24 cellular contexts compared by ENCODE assay signal in genomic region chr22:36293606-36294292, GRCh38. TPM values are rescaled to one million over a fixed set of nuclear protein-coding genes. Genes with fewer than 3 reads are reported as not detected.
DNase-seq lines count a peak whose midpoint lies in the region; ATAC-seq, FAIRE-seq and TF ChIP-seq lines count a peak whose summit lies in the region.
"Had no signal": no experiment of that assay in that cellular context is flagged by ENCODE, and none has a peak within 500 bp of the region (broad histone marks: within the 10 kb centered on the region; RNA-seq: fewer than 3 reads in every experiment).

No MANE protein-coding gene starts in this region.

- CTCF ChIA-PET in CD4-positive, alpha-beta T cell (lab: Charles Lee), result interaction anchor here (1.4 to 1.9 kb wide), 2 partner anchors 8 to 177 kb away, joined by 5 to 7 read pairs; no protein-coding TSS in a partner anchor
- CTCF ChIA-PET in GM12878 (lab: Yijun Ruan, JAX), result interaction anchor here (0.9 to 1.7 kb wide), 3 partner anchors 16 to 177 kb away, joined by 3 to 6 read pairs (median 3); partner anchors contain the start of gene APOL2
- CTCF ChIA-PET in naive thymus-derived CD4-positive, alpha-beta T cell (lab: Charles Lee), result interaction anchor here (0.6 to 2.2 kb wide), 3 partner anchors 8 to 144 kb away, joined by 4 to 7 read pairs (median 6); no protein-coding TSS in a partner anchor

- H3K4me3 Mint-ChIP-seq in activated CD4-positive, alpha-beta T cell treated with anti-CD3 and anti-CD28 coated beads, Interleukin-2, amount 10 ng/mL, durations not matched to agents 24 days and 14 days, result no peak overlapping the region
- peak overlapping the region; percentile 20 for H3K4me3 Mint-ChIP-seq in CD4-positive, alpha-beta T cell
- H3K4me3 Mint-ChIP-seq in naive thymus-derived CD4-positive, alpha-beta T cell, result no peak overlapping the region
- H3K4me3 Mint-ChIP-seq: activated CD8-positive, alpha-beta memory T cell treated with anti-CD3 and anti-CD28 coated beads, Interleukin-2, amount 10 ng/mL, durations not matched to agents 7 days and 5 days; memory B cell; stimulated activated naive CD8-positive, alpha-beta T cell treated with anti-CD3 and anti-CD28 coated beads, Interleukin-15, amount 100 ng/mL, for 72 hours; T-helper 1 cell treated with Interleukin-12 subunit alpha and Interleukin-12 subunit beta and Interleukin-4 antibody, amounts not matched to agents 30 μg/mL and 1 μg/mL, for 36 hours had no signal

- H3K27ac Mint-ChIP-seq in activated CD4-positive, alpha-beta T cell treated with anti-CD3 and anti-CD28 coated beads, Interleukin-2, amount 10 ng/mL, durations not matched to agents 24 days and 14 days, result peak overlapping the region; percentile 41
- H3K27ac Mint-ChIP-seq in CD4-positive, alpha-beta T cell, result peak overlapping the region; percentile 74
- peak overlapping the region in 6 of 9 donors; percentile 28 to 83 (median 52) for H3K27ac Mint-ChIP-seq in naive thymus-derived CD4-positive, alpha-beta T cell
- H3K27ac Mint-ChIP-seq: memory B cell; T-helper 1 cell treated with Interleukin-12 subunit alpha and Interleukin-12 subunit beta and Interleukin-4 antibody, amounts not matched to agents 30 μg/mL and 1 μg/mL, for 36 hours had no signal

- TF ChIP-seq CTCF in CD4-positive, alpha-beta T cell (IDR thresholded peaks at IDR 0.05), result no peak
- no peak for TF ChIP-seq CTCF in GM12878 (IDR thresholded peaks at IDR 0.05 in 2 of 3, conservative IDR thresholded peaks at IDR 0.05 in 1 of 3; ENCODE audit: control insufficient read depth in 2 of 3, extremely low read depth in 1 of 3, insufficient read depth in 1 of 3, low read depth in 3 of 3, low read length in 3 of 3)

- no TSS peak for BruUV-seq in GM12878 (replicated peaks; lab: Mats Ljungman, UMichigan)

- RAD21 ChIA-PET in GM12878 (lab: Charles Lee; ENCODE audit: unreplicated experiment), result no interaction called here

- H3K36me3 Mint-ChIP-seq in activated CD4-positive, alpha-beta T cell treated with anti-CD3 and anti-CD28 coated beads, Interleukin-2, amount 10 ng/mL, durations not matched to agents 24 days and 14 days (ENCODE audit: low read depth), result peaks cover 83% of the 10 kb centered on the region
- H3K36me3 Mint-ChIP-seq in CD4-positive, alpha-beta T cell (ENCODE audit: low read depth), result peaks cover 96% of the 10 kb centered on the region
- peaks cover 27 to 80% (median 64%) of the 10 kb centered on the region in 5 donors for H3K36me3 Mint-ChIP-seq in naive thymus-derived CD4-positive, alpha-beta T cell

- POLR2A ChIA-PET in CD4-positive, alpha-beta T cell (lab: Charles Lee), result interaction anchor here (0.9 kb wide), 1 partner anchor 161 kb away, joined by 3 read pairs; no protein-coding TSS in a partner anchor
- POLR2A ChIA-PET in GM12878 (lab: Charles Lee), result no interaction called here
- POLR2A ChIA-PET in naive thymus-derived CD4-positive, alpha-beta T cell (lab: Charles Lee), result interaction anchor here (0.7 to 2.1 kb wide), 3 partner anchors 13 to 177 kb away, joined by 3 to 5 read pairs (median 3); partner anchors contain the start of gene APOL2

- FAIRE-seq in GM12878 (lab: Jason Lieb, UNC), result no peak
- FAIRE-seq: HTR-8/SVneo, pancreas had no signal

- intact Hi-C loops in activated CD4-positive, alpha-beta T cell treated with anti-CD3 and anti-CD28 coated beads, Interleukin-2, amount 10 ng/mL, durations not matched to agents 24 days and 14 days (cut with micrococcal nuclease), result no loop called here
- intact Hi-C loops in CD4-positive, alpha-beta T cell (cut with DNase I, micrococcal nuclease), result no loop called here
- intact Hi-C loops in GM12878 (cut with micrococcal nuclease; ENCODE audit: unreplicated experiment), result no loop called here
- intact Hi-C loops in naive thymus-derived CD4-positive, alpha-beta T cell (cut with micrococcal nuclease), result no loop called here

- H2AFZ ChIP-seq in GM12878 (ENCODE audit: control insufficient read depth, low read depth, low read length), result no peak overlapping the region

- DNase-seq in activated CD4-positive, alpha-beta T cell treated with anti-CD3 and anti-CD28 coated beads, Interleukin-2, amount 10 ng/mL, durations not matched to agents 24 days and 14 days, result no peak
- no peak for DNase-seq in activated CD4-positive, alpha-beta T cell treated with anti-CD3 and anti-CD28 coated beads for 1 hour
- DNase-seq in CD4-positive, alpha-beta T cell, result no peak
- no peak for DNase-seq in GM12878 (ENCODE audit: low read depth, low spot score)
- DNase-seq in naive thymus-derived CD4-positive, alpha-beta T cell, result no peak
- DNase-seq in stimulated activated CD4-positive, alpha-beta T cell treated with anti-CD3 and anti-CD28 coated beads, Interleukin-15, amount 100 ng/mL, for 24 hours, result no peak
- DNase-seq: activated CD8-positive, alpha-beta memory T cell treated with anti-CD3 and anti-CD28 coated beads, Interleukin-2, amount 10 ng/mL, durations not matched to agents 7 days and 5 days; activated gamma-delta T cell treated with Interleukin-2 at 50 U/mL for 16 hours; colonic mucosa; DMS 273 treated with DMSO at 0.1 percent for 48 hours; GDM1; head of caudate nucleus; naive B cell; NCI-H526 treated with DMSO at 0.1 percent for 48 hours; SJCRH30; stimulated activated CD4-positive, alpha-beta T cell treated with anti-CD3 and anti-CD28 coated beads, Interleukin-2, amount 100 ng/mL, for 24 hours; stimulated activated naive CD8-positive, alpha-beta T cell treated with anti-CD3 and anti-CD28 coated beads, Interleukin-15, amount 100 ng/mL, for 72 hours; transverse colon had no signal

- no peak overlapping the region for H3K9ac ChIP-seq in GM12878 (ENCODE audit: control insufficient read depth, insufficient read depth, low read length)

- peaks cover 58 to 67% of the 10 kb centered on the region in 2 experiments for H3K36me3 ChIP-seq in GM12878 (ENCODE audit: control insufficient read depth in 2 of 2, insufficient read depth in 2 of 2, low read length in 1 of 2)
- peaks cover 58 to 86% (median 71%) of the 10 kb centered on the region in 3 experiments for H3K36me3 ChIP-seq in naive thymus-derived CD4-positive, alpha-beta T cell (ENCODE audit: control insufficient read depth in 2 of 3, insufficient read depth in 3 of 3, low read length in 3 of 3)

- no peak for TF ChIP-seq EP300 in GM12878 (IDR thresholded peaks at IDR 0.05; ENCODE audit: borderline replicate concordance in 1 of 2, control insufficient read depth in 1 of 2, low read depth in 2 of 2, low read length in 2 of 2)

- H4K20me1 ChIP-seq in GM12878 (ENCODE audit: control insufficient read depth, insufficient read depth), result no peaks in the 10 kb centered on the region

- in situ Hi-C loops in GM12878 (cut with MboI), result no loop called here

- no peak overlapping the region for H3K4me3 ChIP-seq in GM12878
- H3K4me3 ChIP-seq in naive thymus-derived CD4-positive, alpha-beta T cell (ENCODE audit: low read length), result no peak overlapping the region
- H3K4me3 ChIP-seq: colonic mucosa, pancreas, SJCRH30, transverse colon had no signal

- WGBS in GM12878 (ENCODE audit: insufficient coverage, insufficient replicate concordance, low lambda C conversion rate, missing lambda C conversion rate), result 89% methylated on average over 22 of the region's 26 CpGs

- SMC1A ChIA-PET in GM12878 (lab: Charles Lee; ENCODE audit: uncharacterized antibody, unreplicated experiment), result interaction anchor here (0.8 to 1.1 kb wide), 2 partner anchors 18 to 176 kb away, joined by 3 read pairs; no protein-coding TSS in a partner anchor

- no peaks in the 10 kb centered on the region for H3K9me3 Mint-ChIP-seq in activated CD4-positive, alpha-beta T cell treated with anti-CD3 and anti-CD28 coated beads, Interleukin-2, amount 10 ng/mL, durations not matched to agents 24 days and 14 days
- H3K9me3 Mint-ChIP-seq in CD4-positive, alpha-beta T cell, result no peaks in the 10 kb centered on the region
- H3K9me3 Mint-ChIP-seq in naive thymus-derived CD4-positive, alpha-beta T cell, result peaks cover 0 to 26% (median 3%) of the 10 kb centered on the region in 11 donors
- H3K9me3 Mint-ChIP-seq: memory B cell; T-helper 1 cell treated with Interleukin-12 subunit alpha and Interleukin-12 subunit beta and Interleukin-4 antibody, amounts not matched to agents 30 μg/mL and 1 μg/mL, for 36 hours had no signal

- no peak for ATAC-seq in CD4-positive, alpha-beta T cell (ENCODE audit: poor library complexity)
- ATAC-seq in GM12878, result no peak
- ATAC-seq in naive thymus-derived CD4-positive, alpha-beta T cell, result no peak
- ATAC-seq in HG03045 (IDR thresholded peaks at IDR 0.05; ENCODE audit: unreplicated experiment), result no peak
- ATAC-seq in GM21381 (IDR thresholded peaks at IDR 0.05; ENCODE audit: unreplicated experiment), result no peak
- ATAC-seq: activated CD8-positive, alpha-beta memory T cell treated with anti-CD3 and anti-CD28 coated beads, Interleukin-2, amount 10 ng/mL, durations not matched to agents 7 days and 5 days; pancreas; stimulated activated naive CD8-positive, alpha-beta T cell treated with anti-CD3 and anti-CD28 coated beads, Interleukin-15, amount 100 ng/mL, for 72 hours had no signal

- TF ChIP-seq RAD21 in GM12878 (IDR thresholded peaks at IDR 0.05; ENCODE audit: insufficient read depth, low read depth, low read length), result no peak

- H3K4me1 ChIP-seq in GM12878 (ENCODE audit: control insufficient read depth, insufficient read depth, low read length), result no peaks in the 10 kb centered on the region
- peaks cover 12% of the 10 kb centered on the region in 2 donors for H3K4me1 ChIP-seq in naive thymus-derived CD4-positive, alpha-beta T cell (ENCODE audit: control insufficient read depth in 2 of 2, insufficient read depth in 2 of 2, low read length in 2 of 2)
- H3K4me1 ChIP-seq: colonic mucosa, pancreas, SJCRH30, transverse colon had no signal

- no peaks in the 10 kb centered on the region for H3K27me3 Mint-ChIP-seq in activated CD4-positive, alpha-beta T cell treated with anti-CD3 and anti-CD28 coated beads, Interleukin-2, amount 10 ng/mL, durations not matched to agents 24 days and 14 days
- no peaks in the 10 kb centered on the region for H3K27me3 Mint-ChIP-seq in CD4-positive, alpha-beta T cell
- H3K27me3 Mint-ChIP-seq in naive thymus-derived CD4-positive, alpha-beta T cell, result no peaks in the 10 kb centered on the region
- H3K27me3 Mint-ChIP-seq: activated CD8-positive, alpha-beta memory T cell treated with anti-CD3 and anti-CD28 coated beads, Interleukin-2, amount 10 ng/mL, durations not matched to agents 7 days and 5 days; memory B cell; naive B cell; stimulated activated naive CD8-positive, alpha-beta T cell treated with anti-CD3 and anti-CD28 coated beads, Interleukin-15, amount 100 ng/mL, for 72 hours had no signal

- H3K27ac ChIP-seq in CD4-positive, alpha-beta T cell (ENCODE audit: low read depth, low read length), result no peak overlapping the region
- H3K27ac ChIP-seq in GM12878 (ENCODE audit: control insufficient read depth, insufficient read depth), result no peak overlapping the region
- H3K27ac ChIP-seq in naive thymus-derived CD4-positive, alpha-beta T cell (ENCODE audit: low read depth, low read length), result no peak overlapping the region
- H3K27ac ChIP-seq: colonic mucosa, pancreas, SJCRH30 had no signal

- H3K9me3 ChIP-seq in CD4-positive, alpha-beta T cell (ENCODE audit: control insufficient read depth, low read length), result no peaks in the 10 kb centered on the region
- no peaks in the 10 kb centered on the region for H3K9me3 ChIP-seq in GM12878 (replicated peaks; ENCODE audit: control insufficient read depth, insufficient read depth, low read length)
- H3K9me3 ChIP-seq in naive thymus-derived CD4-positive, alpha-beta T cell (ENCODE audit: control insufficient read depth in 2 of 3, low read length in 3 of 3), result peaks cover 0 to 7% (median 0%) of the 10 kb centered on the region in 3 experiments
- H3K9me3 ChIP-seq: colonic mucosa, pancreas, SJCRH30, transverse colon had no signal

- H3K4me1 Mint-ChIP-seq in activated CD4-positive, alpha-beta T cell treated with anti-CD3 and anti-CD28 coated beads, Interleukin-2, amount 10 ng/mL, durations not matched to agents 24 days and 14 days, result peaks cover 22% of the 10 kb centered on the region
- H3K4me1 Mint-ChIP-seq in CD4-positive, alpha-beta T cell (ENCODE audit: low read depth), result peaks cover 34% of the 10 kb centered on the region
- H3K4me1 Mint-ChIP-seq in naive thymus-derived CD4-positive, alpha-beta T cell, result peaks cover 26 to 41% (median 30%) of the 10 kb centered on the region in 7 donors
- H3K4me1 Mint-ChIP-seq: memory B cell had no signal

- H3K4me2 ChIP-seq in GM12878 (ENCODE audit: control insufficient read depth, insufficient read depth), result no peak overlapping the region

- H3K27me3 ChIP-seq in CD4-positive, alpha-beta T cell (ENCODE audit: control insufficient read depth, insufficient read depth, low read length), result no peaks in the 10 kb centered on the region
- no peaks in the 10 kb centered on the region for H3K27me3 ChIP-seq in GM12878 (replicated peaks in 1 of 2; ENCODE audit: control insufficient read depth in 2 of 2, insufficient read depth in 2 of 2, low read length in 1 of 2)
- no peaks in the 10 kb centered on the region for H3K27me3 ChIP-seq in naive thymus-derived CD4-positive, alpha-beta T cell (ENCODE audit: control insufficient read depth in 2 of 2, insufficient read depth in 2 of 2, low read length in 2 of 2)
- H3K27me3 ChIP-seq: colonic mucosa, pancreas, SJCRH30, transverse colon had no signal

- 0 out of 2 replicates have a peak, but pooled peaks have one; percentile 36 for TF ChIP-seq POLR2A in GM12878 (IDR thresholded peaks at IDR 0.05; ENCODE audit: low read depth, low read length)

- H3K79me2 ChIP-seq in GM12878 (ENCODE audit: control insufficient read depth, insufficient read depth, low read length), result no peaks in the 10 kb centered on the region

RNA-seq across cellular contexts. Expression of gene APOL1, which starts 40.8 kb away (rescaled TPM):
- total RNA-seq in activated CD4-positive, alpha-beta T cell treated with anti-CD3 and anti-CD28 coated beads, Interleukin-2, amount 10 ng/mL, durations not matched to agents 24 days and 14 days, result 36.2 and 37.3 TPM in 2 replicates
- total RNA-seq in CD4-positive, alpha-beta T cell, result 1 to 10 TPM; 6.4 to 7.3 TPM
- total RNA-seq in GM12878 (2013; cell fraction: nucleolus; rRNA removed), result 27.2 and 29.3 TPM in 2 replicates
- total RNA-seq in GM12878 (2014; rRNA removed) (13.7 and 14.4 TPM in 2 replicates), GM12878 (2014; rRNA removed; fragmentation: Illumina TruSeq; extraction: Trizol) (12.6 and 13.1 TPM in 2 replicates), GM12878 (2021) (27.4 and 28.6 TPM in 2 replicates)
- polyA plus RNA-seq in GM12878 (2011; ENCODE audit: low read depth), result 63.5 TPM
- polyA plus RNA-seq in GM12878 (2011; rRNA removed) (27.2 and 42.0 TPM in 2 replicates), GM12878 (2014; fragmentation: Illumina TruSeq; extraction: Trizol) (20.6 and 25.3 TPM in 2 replicates), GM12878 (2014; fragmentation: Nextera tagmentation; extraction: Ambion mirVana) (10 to 100 TPM in 1 of 2 experiments, 1 to 10 TPM in 1; 9.0 to 10.7 TPM), GM12878 (2014; rRNA removed) (18.3 and 18.7 TPM in 2 replicates), GM12878 (2016; fragmentation: Nextera tagmentation; extraction: Ambion mirVana) (10 to 100 TPM; 17.2 to 18.0 TPM)
- 38.4 and 39.9 TPM in 2 replicates for polyA plus RNA-seq in GM12878 (2011; cell fraction: cytosol; rRNA removed)
- polyA plus RNA-seq in GM12878 (2011; cell fraction: nucleus; rRNA removed), result 65.7 and 104 TPM in 2 replicates
- polyA plus RNA-seq in GM12878 (2012), result 68.7 and 73.3 TPM in 2 replicates
- 33.8 and 34.1 TPM in 2 replicates for polyA minus RNA-seq in GM12878 (2011; rRNA and poly(A)+ RNA removed)
- 11.8 and 16.4 TPM in 2 replicates for polyA minus RNA-seq in GM12878 (2011; cell fraction: cytosol; rRNA and poly(A)+ RNA removed)
- 15.2 and 21.3 TPM in 2 replicates for polyA minus RNA-seq in GM12878 (2011; cell fraction: nucleus; rRNA and poly(A)+ RNA removed)
- total RNA-seq in naive thymus-derived CD4-positive, alpha-beta T cell, result 10 to 100 TPM in 4 of 5 experiments, 1 to 10 TPM in 1; 8.6 to 91.1 (median 18.4) TPM
- 10 to 100 TPM in 1 of 2 donors, 1 to 10 TPM in 1; 6.2 to 14.9 TPM for polyA plus RNA-seq in naive thymus-derived CD4-positive, alpha-beta T cell

RNA-seq across cellular contexts. Expression of gene APOL2, which starts 54.4 kb away (rescaled TPM):
- total RNA-seq in activated CD4-positive, alpha-beta T cell treated with anti-CD3 and anti-CD28 coated beads, Interleukin-2, amount 10 ng/mL, durations not matched to agents 24 days and 14 days, result 52.0 and 58.6 TPM in 2 replicates
- total RNA-seq in CD4-positive, alpha-beta T cell, result 10 to 100 TPM; 17.8 to 21.8 TPM
- total RNA-seq in GM12878 (2013; cell fraction: nucleolus; rRNA removed), result 49.8 and 51.5 TPM in 2 replicates
- total RNA-seq in GM12878 (2014; rRNA removed), result 25.1 and 26.6 TPM in 2 replicates
- total RNA-seq in GM12878 (2014; rRNA removed; fragmentation: Illumina TruSeq; extraction: Trizol), result 27.0 and 27.3 TPM in 2 replicates
- 29.0 and 32.9 TPM in 2 replicates for total RNA-seq in GM12878 (2021)
- polyA plus RNA-seq in GM12878 (2011; ENCODE audit: low read depth), result 33.3 TPM
- polyA plus RNA-seq in GM12878 (2011; rRNA removed), result 32.6 and 39.9 TPM in 2 replicates
- polyA plus RNA-seq in GM12878 (2011; cell fraction: cytosol; rRNA removed), result 46.3 and 57.5 TPM in 2 replicates
- polyA plus RNA-seq in GM12878 (2011; cell fraction: nucleus; rRNA removed), result 60.3 and 68.3 TPM in 2 replicates
- polyA plus RNA-seq in GM12878 (2012), result 50.1 and 55.3 TPM in 2 replicates
- 22.3 and 24.9 TPM in 2 replicates for polyA plus RNA-seq in GM12878 (2014; fragmentation: Illumina TruSeq; extraction: Trizol)
- 10 to 100 TPM in 1 of 2 experiments, 1 to 10 TPM in 1; 4.4 to 14.7 TPM for polyA plus RNA-seq in GM12878 (2014; fragmentation: Nextera tagmentation; extraction: Ambion mirVana)
- polyA plus RNA-seq in GM12878 (2014; rRNA removed), result 26.9 and 27.4 TPM in 2 replicates
- 10 to 100 TPM; 12.3 to 13.7 TPM for polyA plus RNA-seq in GM12878 (2016; fragmentation: Nextera tagmentation; extraction: Ambion mirVana)
- polyA minus RNA-seq in GM12878 (2011; rRNA and poly(A)+ RNA removed), result 65.0 and 103 TPM in 2 replicates
- polyA minus RNA-seq in GM12878 (2011; cell fraction: cytosol; rRNA and poly(A)+ RNA removed), result 17.5 and 18.0 TPM in 2 replicates
- 14.6 and 21.5 TPM in 2 replicates for polyA minus RNA-seq in GM12878 (2011; cell fraction: nucleus; rRNA and poly(A)+ RNA removed)
- 100 to 1,000 TPM in 1 of 5 experiments, 10 to 100 TPM in 4; 30.1 to 133 (median 66.9) TPM for total RNA-seq in naive thymus-derived CD4-positive, alpha-beta T cell
- polyA plus RNA-seq in naive thymus-derived CD4-positive, alpha-beta T cell, result 10 to 100 TPM; 13.4 to 14.9 TPM
